In the genomic region with DNA sequence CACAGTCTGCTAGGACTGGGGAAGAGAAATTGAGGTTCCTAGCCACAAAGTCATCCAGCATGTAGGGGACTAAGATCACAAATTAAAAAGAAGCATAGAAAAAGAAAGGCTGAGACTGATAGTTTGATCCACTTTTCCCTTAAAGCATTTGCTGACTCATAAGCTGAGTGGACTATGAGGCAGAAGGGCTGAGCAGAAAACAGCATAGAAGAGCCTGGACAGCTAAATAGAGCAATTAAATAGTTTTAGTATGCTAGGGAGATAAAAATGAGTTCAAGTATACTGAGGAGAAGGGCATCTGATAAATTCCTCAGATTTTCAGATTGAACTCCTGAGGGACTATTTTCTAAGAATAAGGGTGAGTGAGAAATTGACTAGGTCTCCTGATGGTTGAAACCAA, we compare ENCODE assay signal across 26 cellular contexts.
DNase-seq lines count a peak whose midpoint lies in the region; ATAC-seq and TF ChIP-seq lines count a peak whose summit lies in the region.
"Had no signal": no experiment of that assay in that cellular context is flagged by ENCODE, and none has a peak within 500 bp of the region (broad histone marks: within the 10 kb centered on the region; RNA-seq: fewer than 3 reads in every experiment).

No MANE protein-coding gene starts in this region.

- H2AFZ ChIP-seq in IMR-90 (replicated peaks; ENCODE audit: low read length, poor library complexity), result no peak overlapping the region

- H2BK120ac ChIP-seq in IMR-90 (ENCODE audit: low read depth, low read length), result no peak overlapping the region

- BruUV-seq in IMR-90 (replicated peaks; lab: Mats Ljungman, UMichigan), result no TSS peak

- H3K4me3 ChIP-seq in AG10803 (ENCODE audit: low read length) (no peak overlapping the region), IMR-90 (ENCODE audit: insufficient read depth, low read depth, low read length) (no peak overlapping the region), cardiac fibroblast (replicated peaks in 1 of 2; ENCODE audit: low read depth in 2 of 2, low read length in 2 of 2) (no peak overlapping the region)
- H3K4me3 ChIP-seq: HAP-1, left ventricle myocardium inferior, transverse colon had no signal

- H2BK15ac ChIP-seq in IMR-90 (ENCODE audit: low read depth, low read length), result no peak overlapping the region

- POLR2A ChIA-PET in IMR-90 (lab: Charles Lee; ENCODE audit: unreplicated experiment), result no interaction called here

- H3K79me1 ChIP-seq in IMR-90 (ENCODE audit: low read depth in 1 of 2, low read length in 2 of 2), result no peaks in the 10 kb centered on the region

- no peak overlapping the region for H3K9ac ChIP-seq in IMR-90 (ENCODE audit: low read depth, low read length)
- H3K9ac ChIP-seq: KMS-11 had no signal

- no peak for TF ChIP-seq CTCF in AG10803 (conservative IDR thresholded peaks at IDR 0.05; ENCODE audit: low read length)
- no peak for TF ChIP-seq CTCF in IMR-90 (conservative IDR thresholded peaks at IDR 0.05; ENCODE audit: low read depth, low read length)
- no peak for TF ChIP-seq CTCF in cardiac fibroblast (IDR thresholded peaks at IDR 0.05; ENCODE audit: low read depth, low read length)

- H4K20me1 ChIP-seq in IMR-90 (ENCODE audit: insufficient read depth, low read length), result no peaks in the 10 kb centered on the region

- no peak for TF ChIP-seq RAD21 in IMR-90 (IDR thresholded peaks at IDR 0.05; ENCODE audit: low read length)

- no peak overlapping the region for H4K91ac ChIP-seq in IMR-90 (ENCODE audit: insufficient read depth, low read depth, low read length)

- H4K5ac ChIP-seq in IMR-90 (ENCODE audit: low read depth, low read length), result no peak overlapping the region

- DNase-seq in AG10803 (ENCODE audit: low read depth), result peak; percentile 23
- DNase-seq in IMR-90, result peak; percentile 25
- peak; percentile 43 to 46 for DNase-seq in cardiac fibroblast (ENCODE audit: low read depth in 2 of 2)
- DNase-seq in iris pigment epithelial cell (ENCODE audit: low read depth), result peak; percentile 43
- DNase-seq: activated CD4-positive, alpha-beta T cell treated with anti-CD3 and anti-CD28 coated beads for 48 hours; activated gamma-delta T cell treated with Interleukin-2 at 50 U/mL for 16 hours; activated T-cell treated with anti-CD3 and anti-CD28 coated beads, Interleukin-2, amount 50 U/mL, for 24 hours; CD8-positive, alpha-beta memory T cell; DMS153; effector CD4-positive, alpha-beta T cell; left ventricle myocardium inferior; NCI-H1417 treated with DMSO at 0.1 percent for 48 hours; NCI-H2107; NCI-H446; retina; Right ventricle myocardium superior; stimulated activated CD4-positive, alpha-beta T cell treated with anti-CD3 and anti-CD28 coated beads, Interleukin-2, amount 100 ng/mL, for 48 hours; transverse colon had no signal

- no peak for ATAC-seq in IMR-90 (ENCODE audit: low read depth)
- no peak for ATAC-seq in activated CD4-positive, CD25-positive, alpha-beta regulatory T cell treated with anti-CD3 and anti-CD28 coated beads, Interleukin-2, amount 50 U/mL, for 24 hours
- no peak for ATAC-seq in HG02571 (IDR thresholded peaks at IDR 0.05; ENCODE audit: unreplicated experiment)
- no peak for ATAC-seq in GM21528 (IDR thresholded peaks at IDR 0.05; ENCODE audit: low FRiP score, unreplicated experiment)
- ATAC-seq in HG02870 (IDR thresholded peaks at IDR 0.05; ENCODE audit: unreplicated experiment), result no peak
- ATAC-seq: natural killer cell treated with Interleukin-12 subunit alpha and Interleukin-12 subunit beta and Interleukin-15 and Interleukin-18, amount 100 ng/mL, for 72 hours had no signal

- H3K27me3 ChIP-seq in IMR-90 (ENCODE audit: control insufficient read depth, insufficient read depth, low read length), result no peaks in the 10 kb centered on the region; the same call in 1 of the 2 replicates
- H3K27me3 ChIP-seq: transverse colon had no signal

- no peaks in the 10 kb centered on the region for H3K36me3 ChIP-seq in IMR-90 (ENCODE audit: control insufficient read depth, insufficient read depth, low read length)
- H3K36me3 ChIP-seq: HAP-1, left ventricle myocardium inferior, transverse colon had no signal

- no peak overlapping the region for H3K14ac ChIP-seq in IMR-90 (replicated peaks; ENCODE audit: low read depth, low read length)

- H3K4me2 ChIP-seq in IMR-90 (ENCODE audit: low read depth, low read length), result no peak overlapping the region
- H3K4me2 ChIP-seq: KMS-11 had no signal

- in situ Hi-C loops in IMR-90 (cut with MboI; ENCODE audit: low sequenced_read_pairs), result no loop called here

- no peaks in the 10 kb centered on the region for H3K9me1 ChIP-seq in IMR-90 (ENCODE audit: insufficient read depth, low read length)

- dilution Hi-C loops in IMR-90 (cut with HindIII; ENCODE audit: low sequenced_read_pairs, unreplicated experiment), result no loop called here

- no peak overlapping the region for H2BK20ac ChIP-seq in IMR-90 (ENCODE audit: low read depth, low read length)

- CTCF ChIA-PET in IMR-90 (lab: Yijun Ruan, JAX), result no interaction called here

- H3K18ac ChIP-seq in IMR-90 (ENCODE audit: low read depth, low read length), result no peak overlapping the region

- TF ChIP-seq POLR2A in IMR-90 (IDR thresholded peaks at IDR 0.05; ENCODE audit: low read depth, low read length), result no peak

- no peak overlapping the region for H3K56ac ChIP-seq in IMR-90 (ENCODE audit: extremely low read depth, insufficient read depth, low read length)

- H3K27ac ChIP-seq in IMR-90 (ENCODE audit: insufficient read depth, low read length), result no peak overlapping the region
- H3K27ac ChIP-seq: KMS-11, left ventricle myocardium inferior, transverse colon, VCaP had no signal

- no peak overlapping the region for H2AK5ac ChIP-seq in IMR-90 (ENCODE audit: low read depth, low read length)

- no peaks in the 10 kb centered on the region for H3K4me1 ChIP-seq in IMR-90 (ENCODE audit: control insufficient read depth, insufficient read depth, low read length)
- H3K4me1 ChIP-seq: HAP-1, left ventricle myocardium inferior, transverse colon had no signal

- H3K4ac ChIP-seq in IMR-90 (ENCODE audit: low read depth, low read length), result no peak overlapping the region

- H3K23ac ChIP-seq in IMR-90 (ENCODE audit: low read depth, low read length), result no peak overlapping the region

- no peak overlapping the region for H2BK5ac ChIP-seq in IMR-90 (ENCODE audit: low read depth, low read length, poor library complexity, severe bottlenecking)

- H2AK9ac ChIP-seq in IMR-90 (replicated peaks; ENCODE audit: low read depth, low read length, poor library complexity), result no peak overlapping the region

- no peaks in the 10 kb centered on the region for H3K9me3 ChIP-seq in IMR-90 (ENCODE audit: control insufficient read depth, insufficient read depth, low read length)
- H3K9me3 ChIP-seq: transverse colon had no signal

- H4K8ac ChIP-seq in IMR-90 (ENCODE audit: low read depth in 2 of 2, low read length in 2 of 2), result no peak overlapping the region

- intact Hi-C loops in IMR-90 (cut with micrococcal nuclease), result no loop called here

TF ChIP-seq in IMR-90, 13 proteins besides CTCF, POLR2A, EP300 and RAD21:
- TF ChIP-seq MAFK (IDR thresholded peaks at IDR 0.05; ENCODE audit: low read depth, low read length) (no peak), RCOR1 (IDR thresholded peaks at IDR 0.05; ENCODE audit: insufficient replicate concordance, low read length) (no peak), NFE2L2 (IDR thresholded peaks at IDR 0.05; ENCODE audit: low read depth, low read length) (no peak), SMC3 (IDR thresholded peaks at IDR 0.05; ENCODE audit: low read depth, low read length) (no peak), MXI1 (IDR thresholded peaks at IDR 0.05; ENCODE audit: borderline replicate concordance, low read depth, low read length) (no peak)
